ENCODE assay signal across 8 cellular contexts in the genomic region with DNA sequence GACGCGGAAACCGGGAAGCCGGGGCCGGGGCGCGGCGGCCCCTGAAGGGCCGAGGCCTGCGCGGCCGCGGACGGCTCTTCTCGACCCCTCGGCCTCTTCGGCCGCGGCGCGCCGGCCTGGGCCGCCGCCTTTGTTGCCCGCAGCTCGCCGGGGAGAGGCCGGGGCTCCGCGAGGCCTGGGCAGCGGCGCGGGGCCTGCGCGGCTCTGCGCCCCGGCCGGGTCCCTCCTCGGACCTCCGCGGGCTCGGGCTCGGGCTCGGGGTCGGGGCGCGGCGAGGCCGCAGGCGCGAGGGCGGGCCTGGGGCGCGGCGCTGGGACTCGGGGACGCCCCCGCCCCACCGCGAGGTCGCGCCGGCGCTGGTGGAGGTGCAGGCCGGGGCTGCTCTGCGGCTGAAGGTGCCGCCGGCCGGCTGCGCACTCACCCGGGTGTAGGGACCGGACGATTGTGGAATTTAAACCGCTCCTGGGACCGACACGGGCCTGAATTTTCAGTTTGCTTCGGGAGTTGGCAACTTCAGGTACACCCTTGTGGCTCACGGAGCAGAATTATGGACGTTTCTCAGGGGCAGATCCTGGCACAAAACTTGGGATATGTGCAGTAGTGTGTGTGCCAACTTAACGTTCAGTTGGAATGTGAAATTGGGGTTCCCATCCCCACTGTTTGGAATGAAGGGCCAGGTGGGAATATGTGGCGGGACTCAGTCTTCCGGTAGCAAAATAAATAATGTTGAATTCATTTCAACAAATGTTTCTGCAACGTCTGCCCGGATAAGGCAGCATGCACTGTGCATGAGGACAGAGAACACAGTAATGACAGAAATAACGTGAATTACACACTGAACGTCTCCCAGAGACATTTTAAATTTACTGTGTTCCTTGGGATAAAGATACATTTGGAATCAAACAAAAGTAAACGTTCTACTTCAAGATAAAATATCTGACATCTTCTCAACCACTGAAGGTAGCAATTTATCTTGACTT. TPM values are rescaled to one million over a fixed set of nuclear protein-coding genes. Genes with fewer than 3 reads are reported as not detected.
DNase-seq lines count a peak whose midpoint lies in the region; ATAC-seq and TF ChIP-seq lines count a peak whose summit lies in the region.

No MANE protein-coding gene starts in this region.

- ATAC-seq in GM21515 (IDR thresholded peaks at IDR 0.05; ENCODE audit: unreplicated experiment) = peak; percentile 56
- peak; percentile 29 for ATAC-seq in foreskin keratinocyte

- POLR2A ChIA-PET in activated CD4-positive, alpha-beta memory T cell treated with anti-CD3 and anti-CD28 coated beads, Interleukin-2, amount 10 ng/mL, durations not matched to agents 7 days and 5 days (lab: Charles Lee) = interaction anchor here (1.0 kb wide), 1 partner anchor 13 kb away, joined by 3 read pairs; no protein-coding TSS in a partner anchor

- peaks cover 5% of the 10 kb centered on the region for H3K36me3 Mint-ChIP-seq in activated CD4-positive, alpha-beta memory T cell treated with anti-CD3 and anti-CD28 coated beads, Interleukin-2, amount 10 ng/mL, durations not matched to agents 7 days and 5 days (ENCODE audit: low read depth)
- peaks cover 5% of the 10 kb centered on the region for H3K36me3 Mint-ChIP-seq in neural crest cell (ENCODE audit: low read depth)

- H3K9me3 Mint-ChIP-seq in activated CD4-positive, alpha-beta memory T cell treated with anti-CD3 and anti-CD28 coated beads, Interleukin-2, amount 10 ng/mL, durations not matched to agents 7 days and 5 days = no peaks in the 10 kb centered on the region
- H3K9me3 Mint-ChIP-seq in neural crest cell = no peaks in the 10 kb centered on the region

- H3K4me1 ChIP-seq in foreskin keratinocyte = peaks cover 21% of the 10 kb centered on the region

- H3K27ac Mint-ChIP-seq in activated CD4-positive, alpha-beta memory T cell treated with anti-CD3 and anti-CD28 coated beads, Interleukin-2, amount 10 ng/mL, durations not matched to agents 7 days and 5 days = no peak overlapping the region
- peak overlapping the region; percentile 98 for H3K27ac Mint-ChIP-seq in neural crest cell (ENCODE audit: unreplicated experiment)

- CTCF ChIA-PET in activated CD4-positive, alpha-beta memory T cell treated with anti-CD3 and anti-CD28 coated beads, Interleukin-2, amount 10 ng/mL, durations not matched to agents 7 days and 5 days (lab: Charles Lee) = interaction anchor here (1.0 kb wide), 1 partner anchor 30 kb away, joined by 4 read pairs; no protein-coding TSS in a partner anchor

- no peaks in the 10 kb centered on the region for H3K27me3 ChIP-seq in foreskin keratinocyte

- H3K27ac ChIP-seq in foreskin keratinocyte = peak overlapping the region; percentile 86

- H3K27me3 Mint-ChIP-seq in activated CD4-positive, alpha-beta memory T cell treated with anti-CD3 and anti-CD28 coated beads, Interleukin-2, amount 10 ng/mL, durations not matched to agents 7 days and 5 days = peaks cover 41% of the 10 kb centered on the region
- peaks cover 2% of the 10 kb centered on the region for H3K27me3 Mint-ChIP-seq in neural crest cell (ENCODE audit: low read depth)

- no peak for TF ChIP-seq CTCF in foreskin keratinocyte (conservative IDR thresholded peaks at IDR 0.05)
- TF ChIP-seq CTCF in neural crest cell (conservative IDR thresholded peaks at IDR 0.05) = no peak

- peak overlapping the region; percentile 78 for H3K4me3 Mint-ChIP-seq in activated CD4-positive, alpha-beta memory T cell treated with anti-CD3 and anti-CD28 coated beads, Interleukin-2, amount 10 ng/mL, durations not matched to agents 7 days and 5 days
- peak overlapping the region; percentile 96 for H3K4me3 Mint-ChIP-seq in neural crest cell

- peak; percentile 16 for DNase-seq in SKM-1 (lab: John Stamatoyannopoulos, UW; ENCODE audit: unreplicated experiment)
- no peak for DNase-seq in SKM-1 treated with dmso at 0.1 percent for 144 hours (lab: John Stamatoyannopoulos, UW; ENCODE audit: unreplicated experiment)
- peak; percentile 36 for DNase-seq in HT-29 (ENCODE audit: low spot score)
- no peak for DNase-seq in activated CD4-positive, alpha-beta memory T cell treated with anti-CD3 and anti-CD28 coated beads, Interleukin-2, amount 10 ng/mL, durations not matched to agents 7 days and 5 days
- DNase-seq in foreskin keratinocyte = no peak
- DNase-seq in neural crest cell (ENCODE audit: low read depth, low spot score) = peak; percentile 31
- DNase-seq in H4 (ENCODE audit: low spot score) = no peak

- peaks cover 8% of the 10 kb centered on the region for H3K4me1 Mint-ChIP-seq in activated CD4-positive, alpha-beta memory T cell treated with anti-CD3 and anti-CD28 coated beads, Interleukin-2, amount 10 ng/mL, durations not matched to agents 7 days and 5 days
- H3K4me1 Mint-ChIP-seq in neural crest cell = peaks cover 46% of the 10 kb centered on the region

RNA-seq across cellular contexts. Expression of a gene that starts 0.8 kb away (rescaled TPM):
- 18.0 and 21.1 TPM in 2 replicates for total RNA-seq in HT-29 (2014; rRNA removed; shearing (Covaris generic))
- 1 to 10 TPM; 2.1 TPM for total RNA-seq in activated CD4-positive, alpha-beta memory T cell treated with anti-CD3 and anti-CD28 coated beads, Interleukin-2, amount 10 ng/mL, durations not matched to agents 7 days and 5 days
- total RNA-seq in foreskin keratinocyte (18.7 and 20.8 TPM in 2 replicates), neural crest cell (26.8 and 28.9 TPM in 2 replicates)
- polyA plus RNA-seq in foreskin keratinocyte = 5.7 and 5.8 TPM in 2 replicates
- 10.9 and 17.6 TPM in 2 replicates for total RNA-seq in H4 (2014; rRNA removed; shearing (Covaris generic))

Comparison
In these comparisons a context has a peak if more than half of its experiments do, and no peak if none do; other contexts are left out.
1. DNase-seq: peak in SKM-1 (single experiment), HT-29 (single experiment) and neural crest cell (single experiment); none in SKM-1 treated with dmso at 0.1 percent for 144 hours (single experiment), activated CD4-positive, alpha-beta memory T cell treated with anti-CD3 and anti-CD28 coated beads, Interleukin-2, amount 10 ng/mL, durations not matched to agents 7 days and 5 days (single experiment), foreskin keratinocyte (0 of 2) and H4 (single experiment).